ENCODE assay signal across 8 cellular contexts in genomic region chr5:141330299-141331080, GRCh38. TPM values are rescaled to one million over a fixed set of nuclear protein-coding genes. Genes with fewer than 3 reads are reported as not detected.
A peak's percentile ranks its signal among the peaks of the same experiment; 100 is the strongest.
DNase-seq lines count a peak whose midpoint lies in the region; ATAC-seq and TF ChIP-seq lines count a peak whose summit lies in the region.

PCDHGA1 (plus strand) TSS chr5:141330514.

- peaks cover 4 to 11% (median 11%) of the 10 kb centered on the region in 3 donors for H3K4me1 Mint-ChIP-seq in naive B cell

- CTCF ChIA-PET in GM10248 (lab: Yijun Ruan, JAX) = interaction anchor here (0.6 to 4.4 kb wide), 25 partner anchors 9 to 235 kb away, joined by 3 to 53 read pairs (median 5); partner anchors contain the start of genes PCDHB14, PCDHGA10, PCDHGA11 and PCDHGA3

- TF ChIP-seq CTCF in GM10248 (IDR thresholded peaks at IDR 0.05; ENCODE audit: control extremely low read depth, extremely low read depth, low read depth, missing control alignments) = peak; percentile 73

- POLR2A ChIA-PET in GM10248 (lab: Yijun Ruan, JAX) = interaction anchor here (1.1 kb wide), 1 partner anchor 11 kb away, joined by 4 read pairs; no protein-coding TSS in a partner anchor

- ATAC-seq in naive B cell (ENCODE audit: low read depth in 2 of 2) (peak in 1 of 2 donors; percentile 33), GM19463 (IDR thresholded peaks at IDR 0.05; ENCODE audit: unreplicated experiment) (no peak)

- H3K27me3 Mint-ChIP-seq in naive B cell = peaks cover 66 to 84% (median 72%) of the 10 kb centered on the region in 3 donors

- DNase-seq in A172 (ENCODE audit: low spot score) (peak; percentile 42), GM10248 (ENCODE audit: extremely low spot score) (peak; percentile 45), NAMALWA (ENCODE audit: low spot score) (peak; percentile 83), astrocyte of the hippocampus (ENCODE audit: low read depth, low spot score) (peak; percentile 37), naive B cell (no peak), occipital lobe (lab: John Stamatoyannopoulos, UW) (no peak), putamen (ENCODE audit: low spot score) (no peak)

- H3K36me3 Mint-ChIP-seq in naive B cell = peaks cover 24 to 30% of the 10 kb centered on the region in 2 donors

- peaks cover 9 to 93% (median 69%) of the 10 kb centered on the region in 7 donors for H3K9me3 Mint-ChIP-seq in naive B cell

- peak within 1 kb of the TSS in 6 of 8 donors; percentile 5 to 70 (median 21) for H3K4me3 Mint-ChIP-seq in naive B cell

- H3K27ac Mint-ChIP-seq in naive B cell = no peak within 1 kb of the TSS

RNA-seq across cellular contexts. Expression of gene PCDHGA1, which starts in this region (rescaled TPM):
- total RNA-seq in A172 (2014; rRNA removed; shearing (Covaris generic)) = 1.5 and 1.6 TPM in 2 replicates
- polyA plus RNA-seq in naive B cell (ENCODE audit: low read depth in 6 of 6) = not detected
- total RNA-seq in occipital lobe = 4.8 TPM

Comparison
In these comparisons a context has a peak if more than half of its experiments do, and no peak if none do; other contexts are left out.
1. DNase-seq: peak in A172 (single experiment), GM10248 (single experiment), NAMALWA (single experiment) and astrocyte of the hippocampus (single experiment); none in naive B cell (single experiment), occipital lobe (single experiment) and putamen (single experiment).